8 cellular contexts compared by ENCODE assay signal in genomic region chr12:98513379-98514318, GRCh38. TPM values are rescaled to one million over a fixed set of nuclear protein-coding genes. Genes with fewer than 3 reads are reported as not detected.
A peak's percentile ranks its signal among the peaks of the same experiment; 100 is the strongest.
DNase-seq lines count a peak whose midpoint lies in the region; ATAC-seq and TF ChIP-seq lines count a peak whose summit lies in the region.

No MANE protein-coding gene starts in this region.

- H3K4me1 ChIP-seq in ACC112 (ENCODE audit: control insufficient read depth, insufficient read depth, low read length, unreplicated experiment) (peaks cover 11% of the 10 kb centered on the region), lower lobe of right lung (peaks cover 31% of the 10 kb centered on the region)

- no peaks in the 10 kb centered on the region for H3K27me3 ChIP-seq in ACC112 (ENCODE audit: insufficient read depth, low read length)
- H3K27me3 ChIP-seq in lower lobe of right lung (ENCODE audit: low read depth), result no peaks in the 10 kb centered on the region

- TF ChIP-seq CTCF in HFFc6 (IDR thresholded peaks at IDR 0.05), result no peak
- TF ChIP-seq CTCF in lower lobe of right lung (IDR thresholded peaks at IDR 0.05), result no peak

- H3K4me1 Mint-ChIP-seq in HFFc6 (ENCODE audit: low read depth), result peaks cover 19% of the 10 kb centered on the region
- H3K4me1 Mint-ChIP-seq in activated CD4-positive, alpha-beta memory T cell treated with anti-CD3 and anti-CD28 coated beads for 36 hours (ENCODE audit: low read depth), result peaks cover 15% of the 10 kb centered on the region

- H3K4me3 Mint-ChIP-seq in HFFc6, result peak overlapping the region; percentile 99
- peak overlapping the region; percentile 94 for H3K4me3 Mint-ChIP-seq in activated CD4-positive, alpha-beta memory T cell treated with anti-CD3 and anti-CD28 coated beads for 36 hours

- no peaks in the 10 kb centered on the region for H3K9me3 Mint-ChIP-seq in HFFc6
- no peaks in the 10 kb centered on the region for H3K9me3 Mint-ChIP-seq in activated CD4-positive, alpha-beta memory T cell treated with anti-CD3 and anti-CD28 coated beads for 36 hours

- no peak for ATAC-seq in lower lobe of right lung

- H3K79me2 ChIP-seq in ACC112 (ENCODE audit: control insufficient read depth, insufficient read depth, low read length, unreplicated experiment), result peaks cover 49% of the 10 kb centered on the region

- no peak overlapping the region for H2AFZ ChIP-seq in ACC112 (ENCODE audit: low read length, unreplicated experiment)

- DNase-seq in HFFc6 (no peak), lower lobe of right lung (no peak), AG08395 (ENCODE audit: low spot score) (no peak), superior temporal gyrus (ENCODE audit: extremely low spot score) (no peak), SHP77 treated with DMSO at 0.1 percent for 48 hours (lab: John Stamatoyannopoulos, UW) (no peak)
- no peak for DNase-seq in activated CD4-positive, alpha-beta memory T cell treated with anti-CD3 and anti-CD28 coated beads for 36 hours
- no peak for DNase-seq in activated CD4-positive, alpha-beta T cell treated with anti-CD3 and anti-CD28 coated beads for 48 hours

- peak overlapping the region; percentile 98 for H3K27ac Mint-ChIP-seq in HFFc6
- H3K27ac Mint-ChIP-seq in activated CD4-positive, alpha-beta memory T cell treated with anti-CD3 and anti-CD28 coated beads for 36 hours, result peak overlapping the region; percentile 98

- peaks cover 2% of the 10 kb centered on the region; the same call in 1 of the 2 replicates for H3K27me3 Mint-ChIP-seq in HFFc6 (ENCODE audit: insufficient read depth)
- H3K27me3 Mint-ChIP-seq in activated CD4-positive, alpha-beta memory T cell treated with anti-CD3 and anti-CD28 coated beads for 36 hours, result peaks cover 1% of the 10 kb centered on the region

- POLR2A ChIA-PET in activated CD4-positive, alpha-beta memory T cell treated with anti-CD3 and anti-CD28 coated beads for 36 hours (lab: Charles Lee), result interaction anchor here (1.1 to 4.1 kb wide), 4 partner anchors 9 to 130 kb away, joined by 3 to 39 read pairs (median 16); partner anchors contain the start of genes IKBIP and SLC25A3

- H3K9me3 ChIP-seq in lower lobe of right lung, result no peaks in the 10 kb centered on the region

- H3K27ac ChIP-seq in ACC112 (ENCODE audit: low read depth, low read length) (peak overlapping the region; percentile 85), lower lobe of right lung (peak overlapping the region; percentile 96)

- intact Hi-C loops in activated CD4-positive, alpha-beta memory T cell treated with anti-CD3 and anti-CD28 coated beads for 36 hours (cut with micrococcal nuclease), result no loop called here
- intact Hi-C loops in lower lobe of right lung (cut with DNase I), result loop anchor here (5.0 kb wide), 1 partner anchor 91 kb away; no protein-coding TSS in a partner anchor

- H3K36me3 ChIP-seq in ACC112 (ENCODE audit: insufficient read depth, low read length), result no peaks in the 10 kb centered on the region
- no peaks in the 10 kb centered on the region for H3K36me3 ChIP-seq in lower lobe of right lung

- H3K4me3 ChIP-seq in ACC112 (ENCODE audit: low read depth, low read length) (peak overlapping the region; percentile 91), lower lobe of right lung (peak overlapping the region; percentile 98)

- CTCF ChIA-PET in activated CD4-positive, alpha-beta memory T cell treated with anti-CD3 and anti-CD28 coated beads for 36 hours (lab: Charles Lee), result interaction anchor here (0.6 to 8.3 kb wide), 5 partner anchors 13 to 798 kb away, joined by 3 to 89 read pairs (median 5); no protein-coding TSS in a partner anchor

- peaks cover 17% of the 10 kb centered on the region; the same call in 1 of the 2 replicates for H3K36me3 Mint-ChIP-seq in HFFc6 (ENCODE audit: low read depth)
- peaks cover 33% of the 10 kb centered on the region for H3K36me3 Mint-ChIP-seq in activated CD4-positive, alpha-beta memory T cell treated with anti-CD3 and anti-CD28 coated beads for 36 hours

RNA-seq across cellular contexts. Expression of gene TMPO, which starts 1.7 kb away (rescaled TPM):
- total RNA-seq in HFFc6 (2021; fragmentation: NEBNext Ultra II Directional; extraction: Animal tissue kit (Norgen Biotek cat#: 25700)), result 100 to 1,000 TPM in 1 of 6 experiments, 10 to 100 TPM in 5; 48.4 to 112 (median 98.2) TPM
- total RNA-seq in activated CD4-positive, alpha-beta memory T cell treated with anti-CD3 and anti-CD28 coated beads for 36 hours, result 100 to 1,000 TPM; 371 to 375 TPM
- total RNA-seq in lower lobe of right lung, result 61.7 TPM
